In genomic region chr11:75814369-75814685, GRCh38 we compare ENCODE assay signal across 8 cellular contexts. TPM values are rescaled to one million over a fixed set of nuclear protein-coding genes. Genes with fewer than 3 reads are reported as not detected.
DNase-seq lines count a peak whose midpoint lies in the region; ATAC-seq and TF ChIP-seq lines count a peak whose summit lies in the region.

No MANE protein-coding gene starts in this region.

- H3K9me3 ChIP-seq in PC-3 (ENCODE audit: low read length) (no peaks in the 10 kb centered on the region), ovary (no peaks in the 10 kb centered on the region)

- no peaks in the 10 kb centered on the region for H3F3A ChIP-seq in PC-3 (ENCODE audit: low read length, unreplicated experiment)

- intact Hi-C loops in PC-3 (cut with micrococcal nuclease) (loop anchor here (5.0 to 10.0 kb wide), 2 partner anchors 218 to 630 kb away; partner anchors contain the start of gene EMSY), ovary (cut with DNase I) (loop anchor here in 1 of 4 donors (10.0 kb wide), 1 partner anchor 270 kb away; no protein-coding TSS in a partner anchor)

- H3K27me3 Mint-ChIP-seq in activated naive CD4-positive, alpha-beta T cell treated with anti-CD3 and anti-CD28 coated beads, Interleukin-2, amount 10 ng/mL, durations not matched to agents 7 days and 5 days = peaks cover 18% of the 10 kb centered on the region

- H3K4me1 Mint-ChIP-seq in activated naive CD4-positive, alpha-beta T cell treated with anti-CD3 and anti-CD28 coated beads, Interleukin-2, amount 10 ng/mL, durations not matched to agents 7 days and 5 days = peaks cover 21% of the 10 kb centered on the region

- no peaks in the 10 kb centered on the region for H3K27me3 ChIP-seq in PC-3 (ENCODE audit: low read length)
- H3K27me3 ChIP-seq in ovary = no peaks in the 10 kb centered on the region

- H3K4me3 ChIP-seq in PC-3 (ENCODE audit: low read length) = peak overlapping the region; percentile 81
- peak overlapping the region; percentile 92 for H3K4me3 ChIP-seq in epithelial cell of proximal tubule (ENCODE audit: low read depth, low read length)
- H3K4me3 ChIP-seq in ovary = peak overlapping the region; percentile 66

- no TSS peak for BruUV-seq in PC-3 (replicated peaks; lab: Mats Ljungman, UMichigan)

- peaks cover 42% of the 10 kb centered on the region for H3K79me2 ChIP-seq in PC-3 (ENCODE audit: low read length)

- no peaks in the 10 kb centered on the region for H3K36me3 ChIP-seq in PC-3 (ENCODE audit: low read depth, low read length)
- no peaks in the 10 kb centered on the region for H3K36me3 ChIP-seq in ovary

- H3K36me3 Mint-ChIP-seq in activated naive CD4-positive, alpha-beta T cell treated with anti-CD3 and anti-CD28 coated beads, Interleukin-2, amount 10 ng/mL, durations not matched to agents 7 days and 5 days = no peaks in the 10 kb centered on the region

- no peak for TF ChIP-seq EP300 in ovary (IDR thresholded peaks at IDR 0.05)

- no peak for DNase-seq in activated naive CD4-positive, alpha-beta T cell treated with anti-CD3 and anti-CD28 coated beads, Interleukin-2, amount 10 ng/mL, durations not matched to agents 7 days and 5 days
- DNase-seq in activated naive CD4-positive, alpha-beta T cell (lab: John Stamatoyannopoulos, UW) = no peak
- DNase-seq in PC-3 (no peak), epithelial cell of proximal tubule (ENCODE audit: low read depth) (no peak), ovary (no peak), HCEC 1CT (no peak), DMS114 treated with DMSO at 0.1 percent for 48 hours (lab: John Stamatoyannopoulos, UW; ENCODE audit: unreplicated experiment) (no peak)

- H3K27ac Mint-ChIP-seq in activated naive CD4-positive, alpha-beta T cell treated with anti-CD3 and anti-CD28 coated beads, Interleukin-2, amount 10 ng/mL, durations not matched to agents 7 days and 5 days = peak overlapping the region; percentile 95

- no peak overlapping the region for H3K4me3 Mint-ChIP-seq in activated naive CD4-positive, alpha-beta T cell treated with anti-CD3 and anti-CD28 coated beads, Interleukin-2, amount 10 ng/mL, durations not matched to agents 7 days and 5 days

- peak overlapping the region; percentile 88 for H3K4me2 ChIP-seq in PC-3 (ENCODE audit: low read length)

- TF ChIP-seq POLR2A in ovary (IDR thresholded peaks at IDR 0.05) = no peak

- 0 to 1% (median 0%) methylated on average over 13 of the region's 13 CpGs for WGBS in ovary, 3 donors

- peak overlapping the region; percentile 93 for H2AFZ ChIP-seq in PC-3 (ENCODE audit: low read length)

- peak overlapping the region; percentile 83 for H3K9ac ChIP-seq in PC-3 (ENCODE audit: low read length)

- H3K9me2 ChIP-seq in PC-3 (replicated peaks; ENCODE audit: low read length) = no peaks in the 10 kb centered on the region

- H4K20me1 ChIP-seq in PC-3 (ENCODE audit: low read length) = peaks cover 8% of the 10 kb centered on the region; the same call in 1 of the 2 replicates

- H3K4me1 ChIP-seq in PC-3 (ENCODE audit: insufficient read depth, low read length) = peaks cover 36% of the 10 kb centered on the region
- H3K4me1 ChIP-seq in ovary (ENCODE audit: insufficient read depth) = peaks cover 16% of the 10 kb centered on the region

- TF ChIP-seq CTCF in PC-3 (conservative IDR thresholded peaks at IDR 0.05; ENCODE audit: low read depth, low read length) (no peak), epithelial cell of proximal tubule (conservative IDR thresholded peaks at IDR 0.05; ENCODE audit: low read depth, low read length) (no peak), ovary (IDR thresholded peaks at IDR 0.05) (no peak)

- POLR2A ChIA-PET in PC-3 (lab: Charles Lee; ENCODE audit: unreplicated experiment) = interaction anchor here (0.5 kb wide), 1 partner anchor 8 kb away, joined by 7 read pairs; no protein-coding TSS in a partner anchor

- peak; percentile 23 for ATAC-seq in HG02885 (IDR thresholded peaks at IDR 0.05; ENCODE audit: poor library complexity, unreplicated experiment)
- peak; percentile 49 for ATAC-seq in PC-3

- H3K9me3 Mint-ChIP-seq in activated naive CD4-positive, alpha-beta T cell treated with anti-CD3 and anti-CD28 coated beads, Interleukin-2, amount 10 ng/mL, durations not matched to agents 7 days and 5 days = no peaks in the 10 kb centered on the region

- H3K27ac ChIP-seq in PC-3 (ENCODE audit: low read length) (peak overlapping the region; percentile 64), ovary (peak overlapping the region in 1 of 2 donors; percentile 77)

- CTCF ChIA-PET in activated naive CD4-positive, alpha-beta T cell treated with anti-CD3 and anti-CD28 coated beads, Interleukin-2, amount 10 ng/mL, durations not matched to agents 7 days and 5 days (lab: Charles Lee) = interaction anchor here (0.6 to 7.8 kb wide), 5 partner anchors 8 to 54 kb away, joined by 3 to 47 read pairs (median 3); no protein-coding TSS in a partner anchor
- CTCF ChIA-PET in PC-3 (lab: Charles Lee) = no interaction called here

RNA-seq across cellular contexts. Expression of gene UVRAG, which starts 0.7 kb away (rescaled TPM):
- total RNA-seq in PC-3 (2014; rRNA removed) (13.0 and 14.9 TPM in 2 replicates), epithelial cell of proximal tubule (6.1 and 7.4 TPM in 2 replicates), ovary (10 to 100 TPM; 17.3 to 26.7 (median 22.4) TPM)
- 10 to 100 TPM; 10.1 to 16.5 TPM for polyA plus RNA-seq in ovary

RNA-seq across cellular contexts. Expression of gene DGAT2, which starts 45.7 kb away (rescaled TPM):
- total RNA-seq in PC-3 (2014; rRNA removed) = 14.3 and 18.5 TPM in 2 replicates
- total RNA-seq in epithelial cell of proximal tubule = 1.8 and 2.0 TPM in 2 replicates
- total RNA-seq in ovary = 1 to 10 TPM in 6 of 7 donors, under 1 TPM in 1; 0.69 to 2.1 (median 1.6) TPM
- 10 to 100 TPM in 1 of 2 donors, 1 to 10 TPM in 1; 1.2 to 21.1 TPM for polyA plus RNA-seq in ovary
